Comparison of ENCODE assay signal across 14 cellular contexts in the genomic region with DNA sequence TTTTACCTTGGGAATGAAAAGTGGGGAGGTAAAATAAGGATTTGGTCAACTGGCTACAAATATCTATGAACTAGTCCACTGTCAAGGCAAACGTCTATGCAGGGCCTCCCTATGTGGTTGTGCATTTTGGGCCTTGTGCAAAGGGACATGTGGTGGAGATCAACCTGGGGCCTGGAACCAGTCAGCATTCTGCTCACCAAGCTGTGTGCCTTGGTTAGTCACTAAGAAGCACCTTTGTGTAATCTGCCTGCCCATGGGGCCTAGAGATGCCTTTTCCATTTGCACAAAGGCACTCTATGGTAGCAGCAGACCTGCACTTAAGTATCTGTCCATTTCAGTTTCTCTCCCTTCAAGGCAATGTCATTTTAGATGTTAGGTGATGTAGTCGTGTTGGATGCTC.
DNase-seq lines count a peak whose midpoint lies in the region; ATAC-seq and TF ChIP-seq lines count a peak whose summit lies in the region.
"Had no signal": no experiment of that assay in that cellular context is flagged by ENCODE, and none has a peak within 500 bp of the region (broad histone marks: within the 10 kb centered on the region; RNA-seq: fewer than 3 reads in every experiment).

No MANE protein-coding gene starts in this region.

- peak overlapping the region; percentile 25 to 80 (median 54) for H3K27ac ChIP-seq in heart left ventricle
- no peak overlapping the region for H3K27ac ChIP-seq in mesenchymal stem cell (ENCODE audit: low read length, poor library complexity, severe bottlenecking)
- H3K27ac ChIP-seq in transverse colon, result peak overlapping the region in 3 of 4 donors; percentile 46 to 74 (median 59)

- peak overlapping the region in 1 of 2 experiments; percentile 98 for H3K14ac ChIP-seq in mesenchymal stem cell (ENCODE audit: low read length in 2 of 2)

- peak overlapping the region; percentile 69 to 99 for H3K18ac ChIP-seq in mesenchymal stem cell (ENCODE audit: low read depth in 1 of 2, low read length in 2 of 2)

- H3K9me3 ChIP-seq in heart left ventricle (no peaks in the 10 kb centered on the region), mesenchymal stem cell (ENCODE audit: control insufficient read depth, low read length) (no peaks in the 10 kb centered on the region), transverse colon (no peaks in the 10 kb centered on the region)
- H3K9me3 ChIP-seq: Peyer's patch had no signal

- peaks cover 26% of the 10 kb centered on the region for H3K4me1 Mint-ChIP-seq in brain

- 37 to 68% (median 59%) methylated on average over 2 of the region's 2 CpGs for WGBS in heart left ventricle, 4 donors
- WGBS in mesenchymal stem cell, result 45% methylated on average over 1 of the region's 2 CpGs
- WGBS in transverse colon (ENCODE audit: low coverage in 1 of 2), 2 donors, result 63 to 72% methylated on average over 1 to 2 of the region's 2 CpGs

- intact Hi-C loops in heart left ventricle (cut with DNase I) (loop anchor here in 7 of 10 donors (5.0 to 10.0 kb wide), 5 partner anchors 83 to 187 kb away; partner anchors contain the start of gene GNAQ (in 6 of the 7)), left cardiac atrium (cut with DNase I) (no loop called here), transverse colon (cut with DNase I; ENCODE audit: low total_unique reads) (loop anchor here (10.0 kb wide), 1 partner anchor 187 kb away; the partner anchor contains the start of gene GNAQ)

- TF ChIP-seq CTCF in heart left ventricle (IDR thresholded peaks at IDR 0.05), result no peak
- TF ChIP-seq CTCF in brain (conservative IDR thresholded peaks at IDR 0.05), result no peak
- no peak for TF ChIP-seq CTCF in transverse colon (IDR thresholded peaks at IDR 0.05)

- H2BK120ac ChIP-seq in mesenchymal stem cell (ENCODE audit: low read depth, low read length), result no peak overlapping the region

- H3K27ac Mint-ChIP-seq in brain, result peak overlapping the region in 4 of 5 experiments; percentile 1 to 85 (median 76)
- H3K27ac Mint-ChIP-seq: activated naive CD4-positive, alpha-beta T cell treated with anti-CD3 and anti-CD28 coated beads for 36 hours had no signal

- peaks cover 3% of the 10 kb centered on the region for H3K27me3 Mint-ChIP-seq in brain

- no peak overlapping the region for H3K23ac ChIP-seq in mesenchymal stem cell (ENCODE audit: low read length in 2 of 2)

- H3K27me3 ChIP-seq in heart left ventricle, result no peaks in the 10 kb centered on the region
- no peaks in the 10 kb centered on the region for H3K27me3 ChIP-seq in mesenchymal stem cell (ENCODE audit: control insufficient read depth in 1 of 2, insufficient read depth in 1 of 2, low read length in 2 of 2)
- no peaks in the 10 kb centered on the region for H3K27me3 ChIP-seq in transverse colon
- H3K27me3 ChIP-seq: Peyer's patch had no signal

- TF ChIP-seq EP300 in transverse colon (IDR thresholded peaks at IDR 0.05; ENCODE audit: low read depth), result no peak

- H3K36me3 ChIP-seq in heart left ventricle (no peaks in the 10 kb centered on the region), mesenchymal stem cell (ENCODE audit: control insufficient read depth in 1 of 2, insufficient read depth in 2 of 2, low read depth in 1 of 2, low read length in 2 of 2) (peaks cover 0 to 3% of the 10 kb centered on the region in 2 experiments), transverse colon (no peaks in the 10 kb centered on the region)
- H3K36me3 ChIP-seq: Peyer's patch had no signal

- peaks cover 32% of the 10 kb centered on the region for H3K79me1 ChIP-seq in mesenchymal stem cell (replicated peaks; ENCODE audit: low read length, poor library complexity, severe bottlenecking)

- no peak for DNase-seq in heart left ventricle
- no peak for DNase-seq in left cardiac atrium
- DNase-seq in mesenchymal stem cell, result no peak
- no peak for DNase-seq in transverse colon
- DNase-seq in KBM-7, result no peak
- no peak for DNase-seq in HCEC 1CT
- DNase-seq in COLO668 (lab: John Stamatoyannopoulos, UW; ENCODE audit: unreplicated experiment), result no peak
- DNase-seq: activated naive CD4-positive, alpha-beta T cell treated with anti-CD3 and anti-CD28 coated beads for 36 hours; H7; NCI-H1105 treated with DMSO at 0.1 percent for 48 hours; NCI-H510A treated with DMSO at 0.1 percent for 48 hours; Peyer's patch; stimulated activated CD4-positive, alpha-beta T cell treated with anti-CD3 and anti-CD28 coated beads, Interleukin-15, amount 100 ng/mL, for 24 hours had no signal

- H4K8ac ChIP-seq in mesenchymal stem cell (ENCODE audit: low read length), result peak overlapping the region; percentile 79

- TF ChIP-seq POLR2A in heart left ventricle (IDR thresholded peaks at IDR 0.05) (no peak), transverse colon (IDR thresholded peaks at IDR 0.05) (no peak)

- H2BK15ac ChIP-seq in mesenchymal stem cell (ENCODE audit: low read depth, poor library complexity, severe bottlenecking), result no peak overlapping the region

- H3K4me3 ChIP-seq in heart left ventricle (no peak overlapping the region), mesenchymal stem cell (ENCODE audit: insufficient read depth in 1 of 2, low read depth in 1 of 2, low read length in 2 of 2) (no peak overlapping the region), transverse colon (no peak overlapping the region)
- H3K4me3 ChIP-seq: Peyer's patch had no signal

- H3K4me2 ChIP-seq in mesenchymal stem cell (ENCODE audit: low read length, poor library complexity, severe bottlenecking), result no peak overlapping the region

- H3K4me3 Mint-ChIP-seq in brain, result peak overlapping the region in 1 of 5 experiments; percentile 44
- H3K4me3 Mint-ChIP-seq: activated naive CD4-positive, alpha-beta T cell treated with anti-CD3 and anti-CD28 coated beads for 36 hours had no signal

- no peaks in the 10 kb centered on the region for H3K9me3 Mint-ChIP-seq in brain
- H3K9me3 Mint-ChIP-seq: activated naive CD4-positive, alpha-beta T cell treated with anti-CD3 and anti-CD28 coated beads for 36 hours had no signal

- peak overlapping the region; percentile 27 to 75 for H3K4ac ChIP-seq in mesenchymal stem cell (ENCODE audit: low read depth in 1 of 2, low read length in 2 of 2)

- H4K91ac ChIP-seq in mesenchymal stem cell (ENCODE audit: low read length), result peak overlapping the region; percentile 71

- no peak overlapping the region for H2BK5ac ChIP-seq in mesenchymal stem cell (ENCODE audit: low read depth, low read length, poor library complexity, severe bottlenecking)

- H3K4me1 ChIP-seq in heart left ventricle (peaks cover 0 to 72% (median 39%) of the 10 kb centered on the region in 12 donors), mesenchymal stem cell (ENCODE audit: control insufficient read depth, insufficient read depth, low read depth, low read length) (peaks cover 11% of the 10 kb centered on the region), transverse colon (peaks cover 11 to 51% (median 16%) of the 10 kb centered on the region in 4 donors)

- no peak overlapping the region for H3K9ac ChIP-seq in mesenchymal stem cell (ENCODE audit: low read length)

- H2AFZ ChIP-seq in mesenchymal stem cell (ENCODE audit: low read depth, low read length), result no peak overlapping the region

- H2BK12ac ChIP-seq in mesenchymal stem cell (ENCODE audit: low read length in 2 of 2), result peak overlapping the region; percentile 90 to 96

- H3K36me3 Mint-ChIP-seq in brain, result peaks cover 6% of the 10 kb centered on the region

- in situ Hi-C loops in transverse colon (cut with MboI; ENCODE audit: low pct_ligation_motif_present in 1 of 4, low pct_unique_long_range_greater_than_20kb in 1 of 4, low sequenced_read_pairs in 3 of 4), result no loop called here
- in situ Hi-C loops in KBM-7 (cut with MboI; ENCODE audit: low pct_unique_long_range_greater_than_20kb, low sequenced_read_pairs), result no loop called here

- ATAC-seq in heart left ventricle, result no peak
- ATAC-seq in left cardiac atrium, result no peak

- no peak overlapping the region for H2AK5ac ChIP-seq in mesenchymal stem cell (ENCODE audit: low read length, severe bottlenecking)

Comparison
In these comparisons a context has a peak if more than half of its experiments do, and no peak if none do; other contexts are left out.
1. intact Hi-C loops: an anchor here in heart left ventricle (5.0 to 10.0 kb wide) and transverse colon (10.0 kb wide); none called in left cardiac atrium.